Comparison of ENCODE assay signal across 8 cellular contexts in genomic region chr7:151085691-151086620, GRCh38. TPM values are rescaled to one million over a fixed set of nuclear protein-coding genes. Genes with fewer than 3 reads are reported as not detected.
DNase-seq lines count a peak whose midpoint lies in the region; ATAC-seq lines count a peak whose summit lies in the region.

TSS of gene AGAP3 (plus strand) at chr7:151086475. CDS start at chr7:151086742, 267 bp downstream.

- peak within 1 kb of the TSS; percentile 94 to 100 (median 99) for H3K4me2 ChIP-seq in BLaER1 treated with 17β-estradiol and CSF1 and Interleukin-3, amounts not matched to agents 10 nM and 100 nM

- peak within 1 kb of the TSS; percentile 80 for H3K4me3 Mint-ChIP-seq in activated CD8-positive, alpha-beta T cell treated with anti-CD3 and anti-CD28 coated beads, Interleukin-2, amount 10 ng/mL, durations not matched to agents 7 days and 5 days
- peak within 1 kb of the TSS; percentile 94 to 95 for H3K4me3 Mint-ChIP-seq in effector memory CD8-positive, alpha-beta T cell

- H3K4me1 Mint-ChIP-seq in activated CD8-positive, alpha-beta T cell treated with anti-CD3 and anti-CD28 coated beads, Interleukin-2, amount 10 ng/mL, durations not matched to agents 7 days and 5 days (ENCODE audit: low read depth): peaks cover 48% of the 10 kb centered on the region
- H3K4me1 Mint-ChIP-seq in effector memory CD8-positive, alpha-beta T cell (ENCODE audit: low read depth in 2 of 2): peaks cover 27 to 35% of the 10 kb centered on the region in 2 donors

- peak within 1 kb of the TSS; percentile 71 to 98 (median 76) for H3K4me3 ChIP-seq in BLaER1 treated with 17β-estradiol and CSF1 and Interleukin-3, amounts not matched to agents 10 nM and 100 nM

- peaks cover 6% of the 10 kb centered on the region for H3K36me3 Mint-ChIP-seq in activated CD8-positive, alpha-beta T cell treated with anti-CD3 and anti-CD28 coated beads, Interleukin-2, amount 10 ng/mL, durations not matched to agents 7 days and 5 days (ENCODE audit: low read depth)
- H3K36me3 Mint-ChIP-seq in effector memory CD8-positive, alpha-beta T cell (ENCODE audit: insufficient read depth): peaks cover 11% of the 10 kb centered on the region

- POLR2A ChIA-PET in activated CD8-positive, alpha-beta T cell treated with anti-CD3 and anti-CD28 coated beads, Interleukin-2, amount 10 ng/mL, durations not matched to agents 7 days and 5 days (lab: Charles Lee): no interaction called here

- peaks cover 0 to 59% (median 48%) of the 10 kb centered on the region in 11 experiments; a peak in 18 of 22 replicates for H3K27me3 ChIP-seq in BLaER1 treated with 17β-estradiol and CSF1 and Interleukin-3, amounts not matched to agents 10 nM and 100 nM

- peaks cover 20 to 57% (median 32%) of the 10 kb centered on the region in 11 experiments; a peak in 21 of 22 replicates for H4K20me1 ChIP-seq in BLaER1 treated with 17β-estradiol and CSF1 and Interleukin-3, amounts not matched to agents 10 nM and 100 nM

- H3K27me3 Mint-ChIP-seq in activated CD8-positive, alpha-beta T cell treated with anti-CD3 and anti-CD28 coated beads, Interleukin-2, amount 10 ng/mL, durations not matched to agents 7 days and 5 days (ENCODE audit: low read depth): peaks cover 30% of the 10 kb centered on the region
- H3K27me3 Mint-ChIP-seq in effector memory CD8-positive, alpha-beta T cell: peaks cover 0 to 9% of the 10 kb centered on the region in 2 donors

- H3K4me1 ChIP-seq in BLaER1 treated with 17β-estradiol and CSF1 and Interleukin-3, amounts not matched to agents 10 nM and 100 nM: peaks cover 58 to 83% (median 77%) of the 10 kb centered on the region in 10 experiments

- H3K9me3 Mint-ChIP-seq in activated CD8-positive, alpha-beta T cell treated with anti-CD3 and anti-CD28 coated beads, Interleukin-2, amount 10 ng/mL, durations not matched to agents 7 days and 5 days (ENCODE audit: insufficient read depth): no peaks in the 10 kb centered on the region
- H3K9me3 Mint-ChIP-seq in effector memory CD8-positive, alpha-beta T cell: no peaks in the 10 kb centered on the region

- peaks cover 0 to 9% (median 6%) of the 10 kb centered on the region in 11 experiments; a peak in 4 of 22 replicates for H3K36me3 ChIP-seq in BLaER1 treated with 17β-estradiol and CSF1 and Interleukin-3, amounts not matched to agents 10 nM and 100 nM

- no peaks in the 10 kb centered on the region for H3K9me3 ChIP-seq in BLaER1 treated with 17β-estradiol and CSF1 and Interleukin-3, amounts not matched to agents 10 nM and 100 nM (replicated peaks in 1 of 11)

- CTCF ChIA-PET in activated CD8-positive, alpha-beta T cell treated with anti-CD3 and anti-CD28 coated beads, Interleukin-2, amount 10 ng/mL, durations not matched to agents 7 days and 5 days (lab: Charles Lee): interaction anchor here (1.2 to 1.4 kb wide), 3 partner anchors 25 to 100 kb away, joined by 4 to 10 read pairs (median 4); partner anchors contain the start of gene ABCB8

- peak within 1 kb of the TSS; percentile 78 to 91 (median 85) for H3K9ac ChIP-seq in BLaER1 treated with 17β-estradiol and CSF1 and Interleukin-3, amounts not matched to agents 10 nM and 100 nM

- peak; percentile 42 for ATAC-seq in HG03439 (IDR thresholded peaks at IDR 0.05; ENCODE audit: unreplicated experiment)
- peak; percentile 25 for ATAC-seq in activated CD8-positive, alpha-beta T cell treated with anti-CD3 and anti-CD28 coated beads, Interleukin-2, amount 10 ng/mL, durations not matched to agents 7 days and 5 days
- ATAC-seq in effector memory CD8-positive, alpha-beta T cell (replicated peaks): peak; percentile 1

- H3K27ac ChIP-seq in BLaER1 treated with 17β-estradiol and CSF1 and Interleukin-3, amounts not matched to agents 10 nM and 100 nM: peak within 1 kb of the TSS; percentile 72 to 92 (median 78)

- DNase-seq in GM19238 (ENCODE audit: insufficient read length, low spot score): peak; percentile 94
- peak; percentile 93 for DNase-seq in NCI-H82 (lab: John Stamatoyannopoulos, UW)
- DNase-seq in activated CD8-positive, alpha-beta T cell treated with anti-CD3 and anti-CD28 coated beads, Interleukin-2, amount 10 ng/mL, durations not matched to agents 7 days and 5 days: peak; percentile 54
- DNase-seq in effector memory CD8-positive, alpha-beta T cell: peak in 1 of 3 experiments; percentile 25
- DNase-seq in lung microvascular endothelial cell (ENCODE audit: low read depth in 2 of 2): peak; percentile 80 to 91
- DNase-seq in stimulated activated CD4-positive, alpha-beta T cell treated with anti-CD3 and anti-CD28 coated beads, TNF-alpha, amount 100 ng/mL, for 4 hours (ENCODE audit: low read depth in 3 of 3): peak; percentile 32 to 50 (median 49)

- peak within 1 kb of the TSS; percentile 82 for H3K27ac Mint-ChIP-seq in activated CD8-positive, alpha-beta T cell treated with anti-CD3 and anti-CD28 coated beads, Interleukin-2, amount 10 ng/mL, durations not matched to agents 7 days and 5 days
- H3K27ac Mint-ChIP-seq in effector memory CD8-positive, alpha-beta T cell: peak within 1 kb of the TSS; percentile 84 to 96

RNA-seq across cellular contexts. Expression of gene AGAP3, which starts in this region (rescaled TPM):
- total RNA-seq in activated CD8-positive, alpha-beta T cell treated with anti-CD3 and anti-CD28 coated beads, Interleukin-2, amount 10 ng/mL, durations not matched to agents 7 days and 5 days: 10 to 100 TPM; 12.1 to 12.6 TPM
- 35.1 and 62.5 TPM in 2 replicates for total RNA-seq in lung microvascular endothelial cell
